Comparison of ENCODE assay signal across 8 cellular contexts in genomic region chrX:153819398-153820083, GRCh38. TPM values are rescaled to one million over a fixed set of nuclear protein-coding genes. Genes with fewer than 3 reads are reported as not detected.
DNase-seq lines count a peak whose midpoint lies in the region; FAIRE-seq and TF ChIP-seq lines count a peak whose summit lies in the region.

No MANE protein-coding gene starts in this region.

- H2AFZ ChIP-seq in OCI-LY3 (ENCODE audit: low read depth, low read length), result peak overlapping the region; percentile 65; the same call in 1 of the 2 replicates

- H3K27ac ChIP-seq in OCI-LY3 (ENCODE audit: low read length) (no peak overlapping the region), rectal smooth muscle tissue (ENCODE audit: low read depth, low read length) (no peak overlapping the region), kidney (ENCODE audit: low read depth in 2 of 2, low read length in 2 of 2) (no peak overlapping the region)

- H3K27me3 ChIP-seq in OCI-LY3 (ENCODE audit: low read depth, low read length) (no peaks in the 10 kb centered on the region; the same call in 1 of the 2 replicates), rectal smooth muscle tissue (ENCODE audit: control insufficient read depth, insufficient read depth, low read length) (peaks cover 13% of the 10 kb centered on the region)

- peaks cover 12% of the 10 kb centered on the region for H3K4me1 ChIP-seq in OCI-LY3 (ENCODE audit: low read length)
- no peaks in the 10 kb centered on the region for H3K4me1 ChIP-seq in rectal smooth muscle tissue (ENCODE audit: control insufficient read depth, insufficient read depth, low read length)
- H3K4me1 ChIP-seq in kidney (ENCODE audit: control insufficient read depth in 1 of 2, insufficient read depth in 1 of 2, low read depth in 1 of 2, low read length in 2 of 2), result no peaks in the 10 kb centered on the region

- H3K9me3 ChIP-seq in OCI-LY3 (ENCODE audit: insufficient read depth, low read length) (no peaks in the 10 kb centered on the region), kidney (ENCODE audit: control insufficient read depth in 1 of 2, low read length in 2 of 2) (no peaks in the 10 kb centered on the region)

- no peaks in the 10 kb centered on the region for H4K20me1 ChIP-seq in OCI-LY3 (ENCODE audit: insufficient read depth, low read length)

- H3K36me3 ChIP-seq in OCI-LY3 (replicated peaks; ENCODE audit: low read depth, low read length), result no peaks in the 10 kb centered on the region
- H3K36me3 ChIP-seq in rectal smooth muscle tissue (ENCODE audit: control insufficient read depth, insufficient read depth, low read length), result no peaks in the 10 kb centered on the region
- H3K36me3 ChIP-seq in kidney (ENCODE audit: control insufficient read depth in 1 of 2, insufficient read depth in 2 of 2, low read length in 2 of 2), result no peaks in the 10 kb centered on the region

- no peaks in the 10 kb centered on the region for H3K79me2 ChIP-seq in OCI-LY3 (ENCODE audit: low read length)

- TF ChIP-seq CTCF in OCI-LY3 (IDR thresholded peaks at IDR 0.05; ENCODE audit: low read depth, low read length), result no peak
- no peak for TF ChIP-seq CTCF in fibroblast of pulmonary artery (IDR thresholded peaks at IDR 0.05; ENCODE audit: low read length, missing control alignments)
- TF ChIP-seq CTCF in kidney (IDR thresholded peaks at IDR 0.05; ENCODE audit: borderline replicate concordance, extremely low read depth, insufficient read depth), result no peak

- FAIRE-seq in HTR-8/SVneo (lab: Jason Lieb, UNC) (no peak), kidney (lab: Jason Lieb, UNC) (no peak)

- intact Hi-C loops in kidney (cut with DNase I), result no loop called here

- DNase-seq in ELR (ENCODE audit: low read depth), result peak; percentile 7
- DNase-seq in fibroblast of pulmonary artery (ENCODE audit: low read depth), result no peak
- DNase-seq in stimulated activated naive CD4-positive, alpha-beta T cell (lab: John Stamatoyannopoulos, UW), result no peak
- no peak for DNase-seq in HTR-8/SVneo (ENCODE audit: insufficient read length, low spot score)
- DNase-seq in stimulated activated CD4-positive, alpha-beta T cell treated with anti-CD3 and anti-CD28 coated beads, Interleukin-2, amount 100 ng/mL, for 24 hours, result no peak
- DNase-seq in kidney, result no peak

- peak overlapping the region; percentile 62 for H3K4me2 ChIP-seq in OCI-LY3 (ENCODE audit: low read length)

- H3K9ac ChIP-seq in OCI-LY3 (ENCODE audit: low read length) (peak overlapping the region; percentile 32; the same call in 1 of the 2 replicates), rectal smooth muscle tissue (ENCODE audit: low read length) (no peak overlapping the region), kidney (ENCODE audit: low read length in 2 of 2) (no peak overlapping the region)

- H3K4me3 ChIP-seq in OCI-LY3 (ENCODE audit: low read length) (peak overlapping the region; percentile 72), fibroblast of pulmonary artery (replicated peaks; ENCODE audit: low read depth, low read length) (peak overlapping the region; percentile 29), rectal smooth muscle tissue (ENCODE audit: low read length) (peak overlapping the region; percentile 58), kidney (ENCODE audit: low read length in 2 of 2) (no peak overlapping the region)

RNA-seq across cellular contexts. Expression of gene PDZD4, which starts 10.8 kb away (rescaled TPM):
- 7.0 TPM for total RNA-seq in kidney
- 4.7 TPM for polyA plus RNA-seq in kidney (ENCODE audit: insufficient read depth, low read depth, low replicate concordance)

RNA-seq across cellular contexts. Expression of gene SSR4, which starts 25.1 kb away (rescaled TPM):
- total RNA-seq in kidney, result 226 TPM
- polyA plus RNA-seq in kidney (ENCODE audit: insufficient read depth, low read depth, low replicate concordance), result 473 TPM

RNA-seq across cellular contexts. Expression of gene IDH3G, which starts 25.4 kb away (rescaled TPM):
- total RNA-seq in kidney, result 62.1 TPM
- 100 TPM for polyA plus RNA-seq in kidney (ENCODE audit: insufficient read depth, low read depth, low replicate concordance)

RNA-seq across cellular contexts. Expression of gene SRPK3, which starts 38.7 kb away (rescaled TPM):
- total RNA-seq in kidney, result 1.1 TPM
- polyA plus RNA-seq in kidney (ENCODE audit: insufficient read depth, low read depth, low replicate concordance), result 0.58 TPM

RNA-seq across cellular contexts. Expression of gene PLXNB3, which starts 55.5 kb away (rescaled TPM):
- 5.6 TPM for total RNA-seq in kidney
- polyA plus RNA-seq in kidney (ENCODE audit: insufficient read depth, low read depth, low replicate concordance), result 2.2 TPM

Comparison
In these comparisons a context has a peak if more than half of its experiments do, and no peak if none do; other contexts are left out.
1. H3K4me3 ChIP-seq: peak in OCI-LY3 (single experiment), fibroblast of pulmonary artery (single experiment) and rectal smooth muscle tissue (single experiment); none in kidney (0 of 2).